ENCODE assay signal across 6 cellular contexts in genomic region chr7:38568497-38568896, GRCh38.
"Had no signal": no experiment of that assay in that cellular context is flagged by ENCODE, and none has a peak within 500 bp of the region (broad histone marks: within the 10 kb centered on the region; RNA-seq: fewer than 3 reads in every experiment).

No MANE protein-coding gene starts in this region.

- FAIRE-seq: HepG2, HTR-8/SVneo had no signal

- ATAC-seq: HepG2 had no signal

- H3K27ac ChIP-seq: HL-60 had no signal

- DNase-seq: IMR-90, KBM-7, KG1 had no signal
